Comparison of ENCODE assay signal across 2 cellular contexts in genomic region chr6:144485531-144485930, GRCh38.
TF ChIP-seq lines count a peak whose summit lies in the region.

No MANE protein-coding gene starts in this region.

TF ChIP-seq in GM23338, 12 proteins besides CTCF, POLR2A, EP300 and RAD21 (continued from another document):
- TF ChIP-seq, protein P1, sequence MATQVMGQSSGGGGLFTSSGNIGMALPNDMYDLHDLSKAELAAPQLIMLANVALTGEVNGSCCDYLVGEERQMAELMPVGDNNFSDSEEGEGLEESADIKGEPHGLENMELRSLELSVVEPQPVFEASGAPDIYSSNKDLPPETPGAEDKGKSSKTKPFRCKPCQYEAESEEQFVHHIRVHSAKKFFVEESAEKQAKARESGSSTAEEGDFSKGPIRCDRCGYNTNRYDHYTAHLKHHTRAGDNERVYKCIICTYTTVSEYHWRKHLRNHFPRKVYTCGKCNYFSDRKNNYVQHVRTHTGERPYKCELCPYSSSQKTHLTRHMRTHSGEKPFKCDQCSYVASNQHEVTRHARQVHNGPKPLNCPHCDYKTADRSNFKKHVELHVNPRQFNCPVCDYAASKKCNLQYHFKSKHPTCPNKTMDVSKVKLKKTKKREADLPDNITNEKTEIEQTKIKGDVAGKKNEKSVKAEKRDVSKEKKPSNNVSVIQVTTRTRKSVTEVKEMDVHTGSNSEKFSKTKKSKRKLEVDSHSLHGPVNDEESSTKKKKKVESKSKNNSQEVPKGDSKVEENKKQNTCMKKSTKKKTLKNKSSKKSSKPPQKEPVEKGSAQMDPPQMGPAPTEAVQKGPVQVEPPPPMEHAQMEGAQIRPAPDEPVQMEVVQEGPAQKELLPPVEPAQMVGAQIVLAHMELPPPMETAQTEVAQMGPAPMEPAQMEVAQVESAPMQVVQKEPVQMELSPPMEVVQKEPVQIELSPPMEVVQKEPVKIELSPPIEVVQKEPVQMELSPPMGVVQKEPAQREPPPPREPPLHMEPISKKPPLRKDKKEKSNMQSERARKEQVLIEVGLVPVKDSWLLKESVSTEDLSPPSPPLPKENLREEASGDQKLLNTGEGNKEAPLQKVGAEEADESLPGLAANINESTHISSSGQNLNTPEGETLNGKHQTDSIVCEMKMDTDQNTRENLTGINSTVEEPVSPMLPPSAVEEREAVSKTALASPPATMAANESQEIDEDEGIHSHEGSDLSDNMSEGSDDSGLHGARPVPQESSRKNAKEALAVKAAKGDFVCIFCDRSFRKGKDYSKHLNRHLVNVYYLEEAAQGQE (IDR thresholded peaks at IDR 0.05; ENCODE audit: unreplicated experiment): no peak
- TF ChIP-seq STAT1 (IDR thresholded peaks at IDR 0.05; ENCODE audit: unreplicated experiment): no peak
- TF ChIP-seq POLR2AphosphoS5 (IDR thresholded peaks at IDR 0.05; ENCODE audit: low read depth): no peak

TF ChIP-seq in GM12878, 131 proteins besides CTCF, POLR2A, EP300 and RAD21 (continued from another document):
- no peak for TF ChIP-seq ZBTB11 (CRISPR knock-in tag; IDR thresholded peaks at IDR 0.05)
- TF ChIP-seq NFXL1 (IDR thresholded peaks at IDR 0.05; ENCODE audit: borderline replicate concordance): no peak
